24 cellular contexts compared by ENCODE assay signal in genomic region chr1:177305040-177306018, GRCh38.
A peak's percentile ranks its signal among the peaks of the same experiment; 100 is the strongest.
DNase-seq lines count a peak whose midpoint lies in the region; FAIRE-seq and TF ChIP-seq lines count a peak whose summit lies in the region.
"Had no signal": no experiment of that assay in that cellular context is flagged by ENCODE, and none has a peak within 500 bp of the region (broad histone marks: within the 10 kb centered on the region; RNA-seq: fewer than 3 reads in every experiment).

No MANE protein-coding gene starts in this region.

- H3K9ac ChIP-seq in neural progenitor cell: no peak overlapping the region
- H3K9ac ChIP-seq: GM23248 had no signal

- FAIRE-seq in H54 (lab: Jason Lieb, UNC): no peak
- FAIRE-seq: islet of Langerhans had no signal

- H3K4me1 ChIP-seq in neural progenitor cell: peaks cover 23% of the 10 kb centered on the region
- H3K4me1 ChIP-seq: adrenal gland, SJSA1, uterus had no signal

- no peaks in the 10 kb centered on the region for H3F3A ChIP-seq in neural progenitor cell (ENCODE audit: low read depth)

- no peak overlapping the region for H2AFZ ChIP-seq in neural progenitor cell (replicated peaks)
- H2AFZ ChIP-seq: GM23248 had no signal

- no peak for TF ChIP-seq POLR2A in H54 (IDR thresholded peaks at IDR 0.05; ENCODE audit: low read depth, low read length)

- no peaks in the 10 kb centered on the region for H3K79me2 ChIP-seq in neural progenitor cell (ENCODE audit: low read depth)

- no peaks in the 10 kb centered on the region for H3K9me3 ChIP-seq in neural progenitor cell (ENCODE audit: low read depth)
- H3K9me3 ChIP-seq: adrenal gland, right atrium auricular region, SJSA1, uterus had no signal

- H3K36me3 ChIP-seq in neural progenitor cell: no peaks in the 10 kb centered on the region
- H3K36me3 ChIP-seq: adrenal gland, right atrium auricular region, SJSA1, uterus had no signal

- H3K36me3 Mint-ChIP-seq in brain: no peaks in the 10 kb centered on the region
- H3K36me3 Mint-ChIP-seq in glutamatergic neuron (ENCODE audit: unreplicated experiment): no peaks in the 10 kb centered on the region
- no peaks in the 10 kb centered on the region for H3K36me3 Mint-ChIP-seq in neural progenitor cell
- H3K36me3 Mint-ChIP-seq: activated CD4-positive, alpha-beta memory T cell treated with anti-CD3 and anti-CD28 coated beads for 36 hours had no signal

- H3K4me2 ChIP-seq in neural progenitor cell: no peak overlapping the region

- no peaks in the 10 kb centered on the region for H3K27me3 ChIP-seq in neural progenitor cell
- H3K27me3 ChIP-seq: adrenal gland, right atrium auricular region, SJSA1, uterus had no signal

- peak; percentile 21 for DNase-seq in HPDE6-E6E7 (ENCODE audit: extremely low spot score)
- DNase-seq in glutamatergic neuron: no peak
- DNase-seq in neural progenitor cell (ENCODE audit: low spot score): no peak
- no peak for DNase-seq in DMS53 (lab: John Stamatoyannopoulos, UW)
- DNase-seq in NCI-H748 treated with DMSO at 0.1 percent for 48 hours (lab: John Stamatoyannopoulos, UW): no peak
- DNase-seq in H54 (ENCODE audit: insufficient read length, low spot score): no peak
- DNase-seq in NCI-H2171 treated with DMSO at 0.1 percent for 48 hours (lab: John Stamatoyannopoulos, UW): no peak
- DNase-seq: activated CD4-positive, alpha-beta memory T cell treated with anti-CD3 and anti-CD28 coated beads for 36 hours; activated CD4-positive, CD25-positive, alpha-beta regulatory T cell; activated T-cell treated with anti-CD3 and anti-CD28 coated beads for 4 hours; adrenal gland; dermis blood vessel endothelial cell; foreskin fibroblast; GM23248; NCI-H1105 treated with DMSO at 0.1 percent for 48 hours; NCI-H2081; NCI-H446 treated with DMSO at 0.1 percent for 48 hours; uterus had no signal

- H3K27me3 Mint-ChIP-seq in brain: no peaks in the 10 kb centered on the region
- no peaks in the 10 kb centered on the region for H3K27me3 Mint-ChIP-seq in glutamatergic neuron (ENCODE audit: unreplicated experiment)
- H3K27me3 Mint-ChIP-seq in neural progenitor cell (ENCODE audit: insufficient read depth, low read depth): no peaks in the 10 kb centered on the region

- no peak overlapping the region for H3K4me3 Mint-ChIP-seq in brain
- H3K4me3 Mint-ChIP-seq in glutamatergic neuron (ENCODE audit: unreplicated experiment): no peak overlapping the region
- H3K4me3 Mint-ChIP-seq in neural progenitor cell: no peak overlapping the region
- H3K4me3 Mint-ChIP-seq: activated CD4-positive, alpha-beta memory T cell treated with anti-CD3 and anti-CD28 coated beads for 36 hours had no signal

- H3K27ac Mint-ChIP-seq in brain (peak overlapping the region in 4 of 5 experiments; percentile 22 to 65 (median 34)), glutamatergic neuron (ENCODE audit: unreplicated experiment) (peak overlapping the region; percentile 23), neural progenitor cell (peak overlapping the region; percentile 3)
- H3K27ac Mint-ChIP-seq: activated CD4-positive, alpha-beta memory T cell treated with anti-CD3 and anti-CD28 coated beads for 36 hours had no signal

- peaks cover 44% of the 10 kb centered on the region for H3K4me1 Mint-ChIP-seq in brain
- peaks cover 9% of the 10 kb centered on the region for H3K4me1 Mint-ChIP-seq in glutamatergic neuron (ENCODE audit: low read depth, unreplicated experiment)
- peaks cover 19% of the 10 kb centered on the region for H3K4me1 Mint-ChIP-seq in neural progenitor cell

- TF ChIP-seq CTCF in brain (conservative IDR thresholded peaks at IDR 0.05) (no peak), glutamatergic neuron (IDR thresholded peaks at IDR 0.05; ENCODE audit: partially characterized antibody, unreplicated experiment) (no peak), neural progenitor cell (IDR thresholded peaks at IDR 0.05) (no peak)

- H3K27ac ChIP-seq in neural progenitor cell: no peak overlapping the region
- H3K27ac ChIP-seq: adrenal gland, GM23248, HL-60, right atrium auricular region, SJSA1, uterus had no signal

- H3K9me3 Mint-ChIP-seq in brain: no peaks in the 10 kb centered on the region
- H3K9me3 Mint-ChIP-seq in glutamatergic neuron (ENCODE audit: unreplicated experiment): no peaks in the 10 kb centered on the region
- H3K9me3 Mint-ChIP-seq in neural progenitor cell: no peaks in the 10 kb centered on the region

- no peak overlapping the region for H3K4me3 ChIP-seq in neural progenitor cell
- H3K4me3 ChIP-seq: adrenal gland, GM23248, lung, right atrium auricular region, SJSA1, uterus had no signal

- no peaks in the 10 kb centered on the region for H4K20me1 ChIP-seq in neural progenitor cell (ENCODE audit: low read depth)
